ENCODE assay signal across 8 cellular contexts in genomic region chrX:53088136-53088974, GRCh38. TPM values are rescaled to one million over a fixed set of nuclear protein-coding genes. Genes with fewer than 3 reads are reported as not detected.
DNase-seq lines count a peak whose midpoint lies in the region; ATAC-seq and TF ChIP-seq lines count a peak whose summit lies in the region.

No MANE protein-coding gene starts in this region.

- peak overlapping the region; percentile 68 for H3K4me2 ChIP-seq in H9 (ENCODE audit: insufficient read depth, insufficient read length, low read length)

- H2BK120ac ChIP-seq in H9 (ENCODE audit: low read depth, low read length, poor library complexity, severe bottlenecking), result no peak overlapping the region

- H3K27me3 Mint-ChIP-seq in H9 (ENCODE audit: low read depth) (peaks cover 3% of the 10 kb centered on the region; the same call in 1 of the 2 replicates), nephron progenitor cell (ENCODE audit: low read depth, poor library complexity) (peaks cover 3% of the 10 kb centered on the region)

- peaks cover 39% of the 10 kb centered on the region for H3K9me3 ChIP-seq in H9 (ENCODE audit: control insufficient read depth, low read depth, low read length)

- H3K14ac ChIP-seq in H9 (ENCODE audit: insufficient read depth, low read length), result peak overlapping the region; percentile 83; the same call in 1 of the 2 replicates

- H3K27me3 ChIP-seq in H9 (ENCODE audit: insufficient read depth, low read length), result no peaks in the 10 kb centered on the region

- no peak overlapping the region for H2BK20ac ChIP-seq in H9 (ENCODE audit: low read depth, low read length, poor library complexity, severe bottlenecking)

- no CpG with 5 or more reads among the region's 51 CpGs for WGBS in H9 (ENCODE audit: extremely low coverage, insufficient read length, low lambda C conversion rate)

- H3K27ac Mint-ChIP-seq in H9, result peak overlapping the region; percentile 95 to 98 (median 97)
- H3K27ac Mint-ChIP-seq in nephron progenitor cell, result peak overlapping the region; percentile 83

- no peak overlapping the region for H2AFZ ChIP-seq in H9 (ENCODE audit: low read length)

- no peak overlapping the region for H3T11ph ChIP-seq in H9 (ENCODE audit: low read length)

- no peak overlapping the region; the same call in 1 of the 2 replicates for H3K4ac ChIP-seq in H9 (ENCODE audit: low read depth, low read length)

- peaks cover 6% of the 10 kb centered on the region for H3K23me2 ChIP-seq in H9 (ENCODE audit: insufficient read length, low read depth, low read length, poor library complexity, severe bottlenecking)

- peak overlapping the region; percentile 33 for H3K9ac ChIP-seq in H9 (ENCODE audit: extremely low read depth, insufficient read length, low read length)

- peak overlapping the region; percentile 37 for H3K18ac ChIP-seq in H9 (ENCODE audit: insufficient read length, low read depth, low read length)

- H3K4me1 ChIP-seq in H9 (ENCODE audit: insufficient read depth, low read length), result no peaks in the 10 kb centered on the region

- H3K23ac ChIP-seq in H9 (ENCODE audit: insufficient read length, low read depth, low read length), result no peak overlapping the region

- no peak overlapping the region for H2BK15ac ChIP-seq in H9 (ENCODE audit: low read depth, low read length)

- H3K9me3 Mint-ChIP-seq in H9 (peaks cover 74 to 84% of the 10 kb centered on the region in 2 experiments), nephron progenitor cell (peaks cover 72% of the 10 kb centered on the region)

- H2AK5ac ChIP-seq in H9 (ENCODE audit: insufficient read length, low read length), result no peak overlapping the region

- peak overlapping the region; percentile 84 to 94 for H3K4me3 Mint-ChIP-seq in H9
- peak overlapping the region; percentile 92 for H3K4me3 Mint-ChIP-seq in nephron progenitor cell

- no peaks in the 10 kb centered on the region for H3K79me2 ChIP-seq in H9 (ENCODE audit: insufficient read depth, low read length)

- no peak for TF ChIP-seq CTCF in H9 (conservative IDR thresholded peaks at IDR 0.05)
- TF ChIP-seq CTCF in nephron progenitor cell (IDR thresholded peaks at IDR 0.05), result no peak

- no peak overlapping the region for H4K5ac ChIP-seq in H9 (ENCODE audit: insufficient read length, low read depth, low read length)

- H3K36me3 Mint-ChIP-seq in H9 (ENCODE audit: insufficient read depth in 1 of 3, low read depth in 3 of 3) (peaks cover 29 to 48% (median 36%) of the 10 kb centered on the region in 3 experiments), nephron progenitor cell (ENCODE audit: low read depth) (peaks cover 31% of the 10 kb centered on the region)

- H3K56ac ChIP-seq in H9 (ENCODE audit: insufficient read length, low read depth, low read length), result no peak overlapping the region

- no peak overlapping the region for H2BK12ac ChIP-seq in H9 (ENCODE audit: insufficient read length, low read depth, low read length)

- H3K79me1 ChIP-seq in H9 (ENCODE audit: insufficient read depth, low read depth, low read length, poor library complexity, severe bottlenecking), result no peaks in the 10 kb centered on the region

- H4K8ac ChIP-seq in H9 (replicated peaks; ENCODE audit: insufficient read length, low read depth, low read length), result no peak overlapping the region

- peak; percentile 63 for DNase-seq in CD1c-positive myeloid dendritic cell (ENCODE audit: extremely low spot score)
- DNase-seq in H9, result peak; percentile 88
- peak; percentile 66 for DNase-seq in NCI-H774 (lab: John Stamatoyannopoulos, UW)
- peak; percentile 51 for DNase-seq in activated gamma-delta T cell (lab: John Stamatoyannopoulos, UW)
- peak; percentile 67 for DNase-seq in fibroblast of the conjunctiva (ENCODE audit: low read depth)
- DNase-seq in nephron progenitor cell, result peak; percentile 77
- peak; percentile 76 for DNase-seq in stimulated activated naive CD8-positive, alpha-beta T cell treated with anti-CD3 and anti-CD28 coated beads, Interleukin-15, Interleukin-2, amounts not matched to agents 100 U/mL and 50 U/mL, for 24 hours

- H3K27ac ChIP-seq in H9 (ENCODE audit: insufficient read length, low read depth, low read length), result no peak overlapping the region

- H4K91ac ChIP-seq in H9 (ENCODE audit: insufficient read length, low read depth, low read length), result no peak overlapping the region

- peaks cover 4 to 17% of the 10 kb centered on the region in 2 experiments; a peak in 3 of 4 replicates for H3K4me1 Mint-ChIP-seq in H9
- peaks cover 70% of the 10 kb centered on the region for H3K4me1 Mint-ChIP-seq in nephron progenitor cell

- no peak overlapping the region for H2BK5ac ChIP-seq in H9 (ENCODE audit: insufficient read length, low read length)

- peak; percentile 71 for ATAC-seq in stimulated activated naive CD8-positive, alpha-beta T cell treated with anti-CD3 and anti-CD28 coated beads, Interleukin-15, Interleukin-2, amounts not matched to agents 100 U/mL and 50 U/mL, for 24 hours
- no peak for ATAC-seq in GM18520 (IDR thresholded peaks at IDR 0.05; ENCODE audit: unreplicated experiment)

- no peaks in the 10 kb centered on the region for H4K20me1 ChIP-seq in H9 (ENCODE audit: control insufficient read depth, insufficient read depth, insufficient read length)

RNA-seq across cellular contexts. Expression of gene KANTR, which starts 5.6 kb away (rescaled TPM):
- 6.3 and 7.7 TPM in 2 replicates for total RNA-seq in H9 (2021)

RNA-seq across cellular contexts. Expression of gene TSPYL2, which starts 6.2 kb away (rescaled TPM):
- 20.7 and 24.6 TPM in 2 replicates for total RNA-seq in H9 (2021)

RNA-seq across cellular contexts. Expression of gene GPR173, which starts 39.8 kb away (rescaled TPM):
- 4.5 and 5.4 TPM in 2 replicates for total RNA-seq in H9 (2021)
